In the genomic region with DNA sequence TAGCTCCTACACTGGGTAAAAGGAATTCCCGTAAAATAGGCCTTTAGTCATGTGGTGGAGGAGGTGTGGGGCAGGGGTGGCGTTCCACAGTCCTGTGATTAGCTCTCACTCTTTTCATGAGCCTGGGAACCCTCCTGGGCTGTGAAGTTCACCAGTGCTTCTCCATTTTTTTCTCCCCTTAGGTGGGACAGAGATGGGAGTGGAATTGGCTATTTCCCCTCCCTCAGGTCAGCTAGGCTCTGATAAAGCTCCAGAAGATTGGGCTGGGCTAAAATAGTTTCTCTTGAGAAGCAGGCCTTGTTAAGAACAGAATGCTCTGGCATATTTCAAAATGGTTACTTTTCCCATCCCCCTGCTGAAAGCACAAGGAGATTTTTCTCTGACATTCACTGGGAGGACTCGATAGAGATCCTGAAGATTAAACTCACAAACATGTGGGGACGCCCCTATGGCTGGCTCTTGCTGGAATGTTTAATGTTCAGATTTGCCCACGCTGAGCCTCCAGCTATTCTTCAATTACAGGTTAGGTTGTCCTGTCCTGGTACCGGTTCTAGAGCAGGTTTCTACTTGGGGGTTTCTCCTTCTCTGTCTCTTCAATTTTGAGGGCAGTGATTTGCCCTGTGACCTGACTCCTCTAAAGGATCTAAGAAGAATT, we compare ENCODE assay signal across 15 cellular contexts. TPM values are rescaled to one million over a fixed set of nuclear protein-coding genes. Genes with fewer than 3 reads are reported as not detected.
DNase-seq lines count a peak whose midpoint lies in the region; ATAC-seq and TF ChIP-seq lines count a peak whose summit lies in the region.
"Had no signal": no experiment of that assay in that cellular context is flagged by ENCODE, and none has a peak within 500 bp of the region (broad histone marks: within the 10 kb centered on the region; RNA-seq: fewer than 3 reads in every experiment).

No MANE protein-coding gene starts in this region.

- H3K27ac ChIP-seq in hepatocyte (peak overlapping the region; percentile 81), sigmoid colon (peak overlapping the region in 3 of 4 donors; percentile 65 to 72 (median 70))
- H3K27ac ChIP-seq: A549 had no signal

- no TSS peak for BruUV-seq in Caco-2 (replicated peaks; lab: Mats Ljungman, UMichigan)

- no peaks in the 10 kb centered on the region for H4K20me1 ChIP-seq in hepatocyte (ENCODE audit: insufficient read depth, poor library complexity, severe bottlenecking)

- DNase-seq in Caco-2: no peak
- DNase-seq in HT-29 (ENCODE audit: low spot score): peak; percentile 49
- DNase-seq in hepatocyte (ENCODE audit: low spot score): peak; percentile 44
- no peak for DNase-seq in sigmoid colon
- DNase-seq in NCI-H1105 treated with DMSO at 0.1 percent for 48 hours (lab: John Stamatoyannopoulos, UW): no peak
- DNase-seq in stimulated activated CD4-positive, alpha-beta T cell treated with anti-CD3 and anti-CD28 coated beads, Interleukin-4, amount 100 ng/mL, for 1 hour: no peak
- DNase-seq: DMS79 treated with DMSO at 0.1 percent for 48 hours, Kasumi-1, NCI-H1417 treated with DMSO at 0.1 percent for 48 hours, NCI-H2029 treated with DMSO at 0.1 percent for 48 hours, NCI-H524, RPMI8226 had no signal

- 42% methylated on average over 6 of the region's 6 CpGs for WGBS in hepatocyte (ENCODE audit: low lambda C conversion rate, missing lambda C conversion rate)
- WGBS in sigmoid colon, 2 donors: 86 to 90% methylated on average over 6 of the region's 6 CpGs

- no peaks in the 10 kb centered on the region for H3K9me2 ChIP-seq in hepatocyte (replicated peaks; ENCODE audit: insufficient read depth)

- TF ChIP-seq POLR2A in sigmoid colon (IDR thresholded peaks at IDR 0.05): no peak

- H3K9me3 Mint-ChIP-seq in Caco-2 (ENCODE audit: unreplicated experiment): no peaks in the 10 kb centered on the region
- peaks cover 4% of the 10 kb centered on the region for H3K9me3 Mint-ChIP-seq in activated T-helper 17 cell treated with anti-CD3 and anti-CD28 coated beads, Interleukin-2, amount 50 U/mL, for 72 hours

- intact Hi-C loops in Caco-2 (cut with micrococcal nuclease; ENCODE audit: unreplicated experiment) (no loop called here), sigmoid colon (cut with DNase I) (no loop called here)

- H3K27me3 ChIP-seq in Caco-2 (replicated peaks; ENCODE audit: control insufficient read depth, insufficient read depth, low read length) (no peaks in the 10 kb centered on the region), hepatocyte (no peaks in the 10 kb centered on the region), sigmoid colon (no peaks in the 10 kb centered on the region)

- no peaks in the 10 kb centered on the region for H3K9me3 ChIP-seq in Caco-2
- no peaks in the 10 kb centered on the region for H3K9me3 ChIP-seq in hepatocyte (ENCODE audit: low read depth)
- no peaks in the 10 kb centered on the region for H3K9me3 ChIP-seq in sigmoid colon
- H3K9me3 ChIP-seq: A549 had no signal

- H3K36me3 Mint-ChIP-seq in Caco-2 (ENCODE audit: insufficient read depth, unreplicated experiment): no peaks in the 10 kb centered on the region
- H3K36me3 Mint-ChIP-seq in activated T-helper 17 cell treated with anti-CD3 and anti-CD28 coated beads, Interleukin-2, amount 50 U/mL, for 72 hours (ENCODE audit: low read depth): no peaks in the 10 kb centered on the region
- H3K36me3 Mint-ChIP-seq: CD14-positive monocyte had no signal

- H3K79me2 ChIP-seq in hepatocyte: no peaks in the 10 kb centered on the region

- H3K27me3 Mint-ChIP-seq in Caco-2 (ENCODE audit: insufficient read depth, unreplicated experiment): no peaks in the 10 kb centered on the region
- no peaks in the 10 kb centered on the region for H3K27me3 Mint-ChIP-seq in activated T-helper 17 cell treated with anti-CD3 and anti-CD28 coated beads, Interleukin-2, amount 50 U/mL, for 72 hours

- H3K36me3 ChIP-seq in Caco-2 (ENCODE audit: control insufficient read depth, insufficient read depth, low read length) (no peaks in the 10 kb centered on the region), hepatocyte (replicated peaks; ENCODE audit: insufficient read depth, low read depth) (no peaks in the 10 kb centered on the region), sigmoid colon (no peaks in the 10 kb centered on the region)

- CTCF ChIA-PET in Caco-2 (lab: Charles Lee): interaction anchor here (1.0 kb wide), 1 partner anchor 82 kb away, joined by 4 read pairs; no protein-coding TSS in a partner anchor

- TF ChIP-seq CTCF in Caco-2 (IDR thresholded peaks at IDR 0.05; ENCODE audit: insufficient read depth in 1 of 2, low read depth in 1 of 2, low read length in 1 of 2, severe bottlenecking in 1 of 2, unreplicated experiment in 1 of 2) (no peak), hepatocyte (IDR thresholded peaks at IDR 0.05; ENCODE audit: poor library complexity) (no peak), sigmoid colon (IDR thresholded peaks at IDR 0.05) (no peak)

- H3K4me3 ChIP-seq in Caco-2 (ENCODE audit: low read depth, low read length): no peak overlapping the region
- no peak overlapping the region for H3K4me3 ChIP-seq in hepatocyte
- no peak overlapping the region for H3K4me3 ChIP-seq in sigmoid colon
- H3K4me3 ChIP-seq: A549 had no signal

- no peak overlapping the region for H2AFZ ChIP-seq in hepatocyte

- H3K4me1 ChIP-seq in Caco-2 (peaks cover 24% of the 10 kb centered on the region), hepatocyte (ENCODE audit: insufficient read depth) (peaks cover 6% of the 10 kb centered on the region), sigmoid colon (peaks cover 0 to 25% (median 18%) of the 10 kb centered on the region in 4 donors)
- H3K4me1 ChIP-seq: A549 had no signal

- H3K27ac Mint-ChIP-seq in Caco-2 (ENCODE audit: unreplicated experiment): peak overlapping the region; percentile 83
- no peak overlapping the region for H3K27ac Mint-ChIP-seq in activated T-helper 17 cell treated with anti-CD3 and anti-CD28 coated beads, Interleukin-2, amount 50 U/mL, for 72 hours
- H3K27ac Mint-ChIP-seq: CD14-positive monocyte had no signal

- no peak for ATAC-seq in activated T-helper 17 cell treated with anti-CD3 and anti-CD28 coated beads, Interleukin-2, amount 50 U/mL, for 72 hours (replicated peaks)
- ATAC-seq: A549 had no signal

- no peak overlapping the region for H3K4me2 ChIP-seq in hepatocyte
- H3K4me2 ChIP-seq: A549 had no signal

- H3K4me1 Mint-ChIP-seq in Caco-2 (ENCODE audit: low read depth, unreplicated experiment): peaks cover 39% of the 10 kb centered on the region
- no peaks in the 10 kb centered on the region for H3K4me1 Mint-ChIP-seq in activated T-helper 17 cell treated with anti-CD3 and anti-CD28 coated beads, Interleukin-2, amount 50 U/mL, for 72 hours

- H3K4me3 Mint-ChIP-seq in Caco-2 (ENCODE audit: unreplicated experiment): no peak overlapping the region
- no peak overlapping the region for H3K4me3 Mint-ChIP-seq in activated T-helper 17 cell treated with anti-CD3 and anti-CD28 coated beads, Interleukin-2, amount 50 U/mL, for 72 hours
- H3K4me3 Mint-ChIP-seq: CD14-positive monocyte had no signal

- POLR2A ChIA-PET in Caco-2 (lab: Charles Lee): no interaction called here

- TF ChIP-seq EP300 in sigmoid colon (IDR thresholded peaks at IDR 0.05): no peak

RNA-seq across cellular contexts. Expression of a gene that starts 33.5 kb away (rescaled TPM):
- total RNA-seq in Caco-2 (2022): 422 and 437 TPM in 2 replicates
- 916 and 965 TPM in 2 replicates for total RNA-seq in HT-29 (2014; rRNA removed; shearing (Covaris generic))
- 271 and 301 TPM in 2 replicates for total RNA-seq in hepatocyte
- polyA plus RNA-seq in hepatocyte: 271 and 314 TPM in 2 replicates
- 10 to 100 TPM in 3 of 4 donors, 1 to 10 TPM in 1; 7.7 to 33.5 (median 15.3) TPM for total RNA-seq in sigmoid colon
- 10 to 100 TPM in 1 of 3 donors, 1 to 10 TPM in 2; 4.2 to 44.9 (median 8.8) TPM for polyA plus RNA-seq in sigmoid colon
- total RNA-seq in activated T-helper 17 cell treated with anti-CD3 and anti-CD28 coated beads, Interleukin-2, amount 50 U/mL, for 72 hours: 100 to 1,000 TPM; 217 to 280 TPM

Comparison
In these comparisons a context has a peak if more than half of its experiments do, and no peak if none do; other contexts are left out.
1. DNase-seq: peak in HT-29 (single experiment) and hepatocyte (single experiment); none in Caco-2 (0 of 2), sigmoid colon (single experiment), NCI-H1105 treated with DMSO at 0.1 percent for 48 hours (single experiment) and stimulated activated CD4-positive, alpha-beta T cell treated with anti-CD3 and anti-CD28 coated beads, Interleukin-4, amount 100 ng/mL, for 1 hour (single experiment).